1 cellular context compared by ENCODE assay signal in the genomic region with DNA sequence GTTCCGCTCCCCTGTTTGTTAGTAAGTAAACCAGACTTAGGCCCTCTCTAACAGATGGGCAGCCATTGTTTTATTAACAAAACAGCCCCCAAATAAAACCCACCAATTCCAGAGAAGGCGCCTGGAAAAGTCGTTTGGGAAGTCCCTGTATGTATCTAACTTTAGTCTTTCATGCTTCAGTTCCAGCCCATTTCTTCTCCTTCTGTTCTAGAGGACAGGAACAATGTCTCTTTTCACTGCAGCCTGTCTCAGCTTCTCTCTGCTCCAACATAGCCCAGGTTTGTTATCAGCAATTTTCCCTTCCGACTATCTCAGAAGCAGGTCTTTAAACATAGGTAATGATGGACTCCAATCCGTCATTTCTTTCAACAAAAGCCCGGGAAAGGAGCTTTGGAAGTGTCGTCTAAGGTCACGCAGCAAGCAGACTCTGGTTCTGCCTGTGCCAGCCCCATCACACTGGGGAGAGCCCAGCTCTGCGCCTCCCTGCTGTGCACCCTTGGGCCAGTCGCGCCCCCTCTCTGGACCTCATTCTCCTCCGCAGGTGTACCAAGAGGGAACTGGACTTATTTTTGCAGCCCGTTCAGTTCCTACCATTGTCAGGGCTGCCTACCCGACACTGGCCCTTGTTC.
TF ChIP-seq lines count a peak whose summit lies in the region.

No MANE protein-coding gene starts in this region.

TF ChIP-seq in K562, 482 proteins besides CTCF, POLR2A, EP300 and RAD21 (continued from another document and continues in another):
- TF ChIP-seq MYC (IDR thresholded peaks at IDR 0.05; ENCODE audit: low read depth, low read length), result no peak
- 0 out of 2 replicates have a peak, but pooled peaks have one; percentile 5 for TF ChIP-seq MYC (CRISPR knock-in tag; IDR thresholded peaks at IDR 0.05; ENCODE audit: borderline replicate concordance, low read depth)
- TF ChIP-seq ATF1 (CRISPR knock-in tag; IDR thresholded peaks at IDR 0.05), result no peak
- no peak for TF ChIP-seq ATF1 (tag; IDR thresholded peaks at IDR 0.05)
- TF ChIP-seq, protein P1, sequence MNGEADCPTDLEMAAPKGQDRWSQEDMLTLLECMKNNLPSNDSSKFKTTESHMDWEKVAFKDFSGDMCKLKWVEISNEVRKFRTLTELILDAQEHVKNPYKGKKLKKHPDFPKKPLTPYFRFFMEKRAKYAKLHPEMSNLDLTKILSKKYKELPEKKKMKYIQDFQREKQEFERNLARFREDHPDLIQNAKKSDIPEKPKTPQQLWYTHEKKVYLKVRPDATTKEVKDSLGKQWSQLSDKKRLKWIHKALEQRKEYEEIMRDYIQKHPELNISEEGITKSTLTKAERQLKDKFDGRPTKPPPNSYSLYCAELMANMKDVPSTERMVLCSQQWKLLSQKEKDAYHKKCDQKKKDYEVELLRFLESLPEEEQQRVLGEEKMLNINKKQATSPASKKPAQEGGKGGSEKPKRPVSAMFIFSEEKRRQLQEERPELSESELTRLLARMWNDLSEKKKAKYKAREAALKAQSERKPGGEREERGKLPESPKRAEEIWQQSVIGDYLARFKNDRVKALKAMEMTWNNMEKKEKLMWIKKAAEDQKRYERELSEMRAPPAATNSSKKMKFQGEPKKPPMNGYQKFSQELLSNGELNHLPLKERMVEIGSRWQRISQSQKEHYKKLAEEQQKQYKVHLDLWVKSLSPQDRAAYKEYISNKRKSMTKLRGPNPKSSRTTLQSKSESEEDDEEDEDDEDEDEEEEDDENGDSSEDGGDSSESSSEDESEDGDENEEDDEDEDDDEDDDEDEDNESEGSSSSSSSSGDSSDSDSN (IDR thresholded peaks at IDR 0.05; ENCODE audit: borderline replicate concordance in 1 of 2, low read depth in 2 of 2, low read length in 2 of 2), result 0 out of 4 replicates have a peak, but pooled peaks of 1 of the 2 experiments have one; percentile 13
- peak in 1 of 2 experiments; percentile 6; a peak in 2 of 4 replicates for TF ChIP-seq RCOR1 (IDR thresholded peaks at IDR 0.05; ENCODE audit: borderline replicate concordance in 1 of 2, low read depth in 2 of 2, low read length in 2 of 2)
- TF ChIP-seq RBM17 (IDR thresholded peaks at IDR 0.05; ENCODE audit: borderline replicate concordance, low read depth, low read length), result no peak
- no peak for TF ChIP-seq PPARD (CRISPR knock-in tag; IDR thresholded peaks at IDR 0.05)
- TF ChIP-seq ELF1 (tag; IDR thresholded peaks at IDR 0.05), result 0 out of 2 replicates have a peak, but pooled peaks have one; percentile 30
- TF ChIP-seq, protein P2, sequence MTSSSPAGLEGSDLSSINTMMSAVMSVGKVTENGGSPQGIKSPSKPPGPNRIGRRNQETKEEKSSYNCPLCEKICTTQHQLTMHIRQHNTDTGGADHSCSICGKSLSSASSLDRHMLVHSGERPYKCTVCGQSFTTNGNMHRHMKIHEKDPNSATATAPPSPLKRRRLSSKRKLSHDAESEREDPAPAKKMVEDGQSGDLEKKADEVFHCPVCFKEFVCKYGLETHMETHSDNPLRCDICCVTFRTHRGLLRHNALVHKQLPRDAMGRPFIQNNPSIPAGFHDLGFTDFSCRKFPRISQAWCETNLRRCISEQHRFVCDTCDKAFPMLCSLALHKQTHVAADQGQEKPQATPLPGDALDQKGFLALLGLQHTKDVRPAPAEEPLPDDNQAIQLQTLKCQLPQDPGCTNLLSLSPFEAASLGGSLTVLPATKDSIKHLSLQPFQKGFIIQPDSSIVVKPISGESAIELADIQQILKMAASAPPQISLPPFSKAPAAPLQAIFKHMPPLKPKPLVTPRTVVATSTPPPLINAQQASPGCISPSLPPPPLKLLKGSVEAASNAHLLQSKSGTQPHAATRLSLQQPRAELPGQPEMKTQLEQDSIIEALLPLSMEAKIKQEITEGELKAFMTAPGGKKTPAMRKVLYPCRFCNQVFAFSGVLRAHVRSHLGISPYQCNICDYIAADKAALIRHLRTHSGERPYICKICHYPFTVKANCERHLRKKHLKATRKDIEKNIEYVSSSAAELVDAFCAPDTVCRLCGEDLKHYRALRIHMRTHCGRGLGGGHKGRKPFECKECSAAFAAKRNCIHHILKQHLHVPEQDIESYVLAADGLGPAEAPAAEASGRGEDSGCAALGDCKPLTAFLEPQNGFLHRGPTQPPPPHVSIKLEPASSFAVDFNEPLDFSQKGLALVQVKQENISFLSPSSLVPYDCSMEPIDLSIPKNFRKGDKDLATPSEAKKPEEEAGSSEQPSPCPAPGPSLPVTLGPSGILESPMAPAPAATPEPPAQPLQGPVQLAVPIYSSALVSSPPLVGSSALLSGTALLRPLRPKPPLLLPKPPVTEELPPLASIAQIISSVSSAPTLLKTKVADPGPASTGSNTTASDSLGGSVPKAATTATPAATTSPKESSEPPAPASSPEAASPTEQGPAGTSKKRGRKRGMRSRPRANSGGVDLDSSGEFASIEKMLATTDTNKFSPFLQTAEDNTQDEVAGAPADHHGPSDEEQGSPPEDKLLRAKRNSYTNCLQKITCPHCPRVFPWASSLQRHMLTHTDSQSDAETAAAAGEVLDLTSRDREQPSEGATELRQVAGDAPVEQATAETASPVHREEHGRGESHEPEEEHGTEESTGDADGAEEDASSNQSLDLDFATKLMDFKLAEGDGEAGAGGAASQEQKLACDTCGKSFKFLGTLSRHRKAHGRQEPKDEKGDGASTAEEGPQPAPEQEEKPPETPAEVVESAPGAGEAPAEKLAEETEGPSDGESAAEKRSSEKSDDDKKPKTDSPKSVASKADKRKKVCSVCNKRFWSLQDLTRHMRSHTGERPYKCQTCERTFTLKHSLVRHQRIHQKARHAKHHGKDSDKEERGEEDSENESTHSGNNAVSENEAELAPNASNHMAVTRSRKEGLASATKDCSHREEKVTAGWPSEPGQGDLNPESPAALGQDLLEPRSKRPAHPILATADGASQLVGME (CRISPR knock-in tag; IDR thresholded peaks at IDR 0.05), result no peak; the same call in 1 of the 2 replicates
- peak; percentile 68 for TF ChIP-seq EP400 (IDR thresholded peaks at IDR 0.05)
- TF ChIP-seq, protein P3, sequence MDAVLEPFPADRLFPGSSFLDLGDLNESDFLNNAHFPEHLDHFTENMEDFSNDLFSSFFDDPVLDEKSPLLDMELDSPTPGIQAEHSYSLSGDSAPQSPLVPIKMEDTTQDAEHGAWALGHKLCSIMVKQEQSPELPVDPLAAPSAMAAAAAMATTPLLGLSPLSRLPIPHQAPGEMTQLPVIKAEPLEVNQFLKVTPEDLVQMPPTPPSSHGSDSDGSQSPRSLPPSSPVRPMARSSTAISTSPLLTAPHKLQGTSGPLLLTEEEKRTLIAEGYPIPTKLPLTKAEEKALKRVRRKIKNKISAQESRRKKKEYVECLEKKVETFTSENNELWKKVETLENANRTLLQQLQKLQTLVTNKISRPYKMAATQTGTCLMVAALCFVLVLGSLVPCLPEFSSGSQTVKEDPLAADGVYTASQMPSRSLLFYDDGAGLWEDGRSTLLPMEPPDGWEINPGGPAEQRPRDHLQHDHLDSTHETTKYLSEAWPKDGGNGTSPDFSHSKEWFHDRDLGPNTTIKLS (IDR thresholded peaks at IDR 0.05; ENCODE audit: borderline replicate concordance, low read depth), result no peak
- TF ChIP-seq CEBPG (CRISPR knock-in tag; IDR thresholded peaks at IDR 0.05), result no peak
- peak in 1 of 2 experiments; percentile 7; a peak in 1 of 4 replicates for TF ChIP-seq CEBPG (tag; conservative IDR thresholded peaks at IDR 0.05 in 1 of 2, IDR thresholded peaks at IDR 0.05 in 1 of 2)
- peak; percentile 79 for TF ChIP-seq ADNP (tag; IDR thresholded peaks at IDR 0.05)
- peak; percentile 93 for TF ChIP-seq BCOR (IDR thresholded peaks at IDR 0.05)
- TF ChIP-seq PTTG1 (tag; IDR thresholded peaks at IDR 0.05; ENCODE audit: low read depth), result 0 out of 2 replicates have a peak, but pooled peaks have one; percentile 24
- TF ChIP-seq L3MBTL2 (IDR thresholded peaks at IDR 0.05), result peak; percentile 53
- peak; percentile 73; the same call in 1 of the 2 replicates for TF ChIP-seq ZNF717 (CRISPR knock-in tag; IDR thresholded peaks at IDR 0.05)
- TF ChIP-seq, protein P4, sequence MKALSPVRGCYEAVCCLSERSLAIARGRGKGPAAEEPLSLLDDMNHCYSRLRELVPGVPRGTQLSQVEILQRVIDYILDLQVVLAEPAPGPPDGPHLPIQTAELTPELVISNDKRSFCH (CRISPR knock-in tag; IDR thresholded peaks at IDR 0.05), result no peak
- TF ChIP-seq, protein P4 (tag; IDR thresholded peaks at IDR 0.05), result no peak
- TF ChIP-seq ETV5 (CRISPR knock-in tag; IDR thresholded peaks at IDR 0.05; ENCODE audit: low read depth), result peak; percentile 35; the same call in 1 of the 2 replicates
- no peak for TF ChIP-seq GABPA (tag; conservative IDR thresholded peaks at IDR 0.05; ENCODE audit: low read depth)
- peak; percentile 5; the same call in 1 of the 2 replicates for TF ChIP-seq ZNF644 (tag; IDR thresholded peaks at IDR 0.05; ENCODE audit: low read depth)
- TF ChIP-seq ZBTB1 (CRISPR knock-in tag; IDR thresholded peaks at IDR 0.05; ENCODE audit: borderline replicate concordance, low read depth), result no peak
- TF ChIP-seq, protein P5, sequence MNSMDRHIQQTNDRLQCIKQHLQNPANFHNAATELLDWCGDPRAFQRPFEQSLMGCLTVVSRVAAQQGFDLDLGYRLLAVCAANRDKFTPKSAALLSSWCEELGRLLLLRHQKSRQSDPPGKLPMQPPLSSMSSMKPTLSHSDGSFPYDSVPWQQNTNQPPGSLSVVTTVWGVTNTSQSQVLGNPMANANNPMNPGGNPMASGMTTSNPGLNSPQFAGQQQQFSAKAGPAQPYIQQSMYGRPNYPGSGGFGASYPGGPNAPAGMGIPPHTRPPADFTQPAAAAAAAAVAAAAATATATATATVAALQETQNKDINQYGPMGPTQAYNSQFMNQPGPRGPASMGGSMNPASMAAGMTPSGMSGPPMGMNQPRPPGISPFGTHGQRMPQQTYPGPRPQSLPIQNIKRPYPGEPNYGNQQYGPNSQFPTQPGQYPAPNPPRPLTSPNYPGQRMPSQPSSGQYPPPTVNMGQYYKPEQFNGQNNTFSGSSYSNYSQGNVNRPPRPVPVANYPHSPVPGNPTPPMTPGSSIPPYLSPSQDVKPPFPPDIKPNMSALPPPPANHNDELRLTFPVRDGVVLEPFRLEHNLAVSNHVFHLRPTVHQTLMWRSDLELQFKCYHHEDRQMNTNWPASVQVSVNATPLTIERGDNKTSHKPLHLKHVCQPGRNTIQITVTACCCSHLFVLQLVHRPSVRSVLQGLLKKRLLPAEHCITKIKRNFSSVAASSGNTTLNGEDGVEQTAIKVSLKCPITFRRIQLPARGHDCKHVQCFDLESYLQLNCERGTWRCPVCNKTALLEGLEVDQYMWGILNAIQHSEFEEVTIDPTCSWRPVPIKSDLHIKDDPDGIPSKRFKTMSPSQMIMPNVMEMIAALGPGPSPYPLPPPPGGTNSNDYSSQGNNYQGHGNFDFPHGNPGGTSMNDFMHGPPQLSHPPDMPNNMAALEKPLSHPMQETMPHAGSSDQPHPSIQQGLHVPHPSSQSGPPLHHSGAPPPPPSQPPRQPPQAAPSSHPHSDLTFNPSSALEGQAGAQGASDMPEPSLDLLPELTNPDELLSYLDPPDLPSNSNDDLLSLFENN (IDR thresholded peaks at IDR 0.05; ENCODE audit: low read depth in 2 of 2, low read length in 2 of 2), result no peak
- TF ChIP-seq MYBL2 (IDR thresholded peaks at IDR 0.05; ENCODE audit: low read depth), result no peak
- TF ChIP-seq MYBL2 (CRISPR knock-in tag; IDR thresholded peaks at IDR 0.05; ENCODE audit: borderline replicate concordance), result no peak
- peak; percentile 53 to 79; a peak in 3 of 4 replicates for TF ChIP-seq KDM1A (IDR thresholded peaks at IDR 0.05)
